1 cellular context compared by ENCODE assay signal in the genomic region with DNA sequence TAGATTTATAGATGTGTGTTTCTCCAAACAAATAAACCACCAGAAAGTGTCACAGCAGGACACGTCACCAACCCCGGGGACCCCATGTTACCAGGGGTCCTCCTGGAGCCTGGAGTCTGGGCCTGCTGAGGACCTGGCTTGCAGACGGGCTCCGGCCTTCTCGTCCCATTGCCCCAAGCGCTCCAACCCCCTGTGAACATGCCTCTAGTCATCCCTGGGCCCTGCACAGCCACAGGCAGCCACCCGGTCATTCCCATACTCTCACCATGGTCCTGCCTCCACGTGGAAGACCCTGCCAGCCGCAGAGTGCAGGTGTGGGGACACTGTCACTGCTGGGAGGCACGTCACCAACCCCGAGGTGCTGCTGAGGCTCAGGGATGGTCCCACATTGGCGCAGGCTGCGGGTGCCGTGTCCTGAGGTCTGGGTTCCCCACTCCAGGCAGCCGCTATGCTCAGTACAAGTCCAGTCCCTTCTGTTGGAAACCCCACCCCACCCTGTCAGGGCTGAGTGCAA.
TF ChIP-seq lines count a peak whose summit lies in the region.

No MANE protein-coding gene starts in this region.

TF ChIP-seq in HEK293, 187 proteins besides CTCF, POLR2A, EP300 and RAD21 (continued from another document):
- TF ChIP-seq TRIM28 (IDR thresholded peaks at IDR 0.05; ENCODE audit: borderline replicate concordance, low read length): no peak
- TF ChIP-seq ZNF488 (tag by site-specific recombination; IDR thresholded peaks at IDR 0.05): no peak
- no peak for TF ChIP-seq ZNF785 (tag by site-specific recombination; IDR thresholded peaks at IDR 0.05)
- TF ChIP-seq ZFP3 (tag by site-specific recombination; IDR thresholded peaks at IDR 0.05; ENCODE audit: low read depth): no peak
- TF ChIP-seq ZNF202 (tag by site-specific recombination; IDR thresholded peaks at IDR 0.05; ENCODE audit: borderline replicate concordance): no peak
- no peak for TF ChIP-seq HOXC10 (CRISPR knock-in tag; IDR thresholded peaks at IDR 0.05)
- peak; percentile 50 for TF ChIP-seq ZNF335 (tag by site-specific recombination; conservative IDR thresholded peaks at IDR 0.05)
